1 cellular context compared by ENCODE assay signal in genomic region chr1:173714441-173714758, GRCh38.
TF ChIP-seq lines count a peak whose summit lies in the region.

No MANE protein-coding gene starts in this region.

TF ChIP-seq in H1, 55 proteins besides CTCF, POLR2A, EP300 and RAD21:
- no peak for TF ChIP-seq ATF2 (IDR thresholded peaks at IDR 0.05; ENCODE audit: low read length)
- no peak for TF ChIP-seq KDM4A (IDR thresholded peaks at IDR 0.05; ENCODE audit: low read depth, low read length, severe bottlenecking)
- TF ChIP-seq CREB1 (IDR thresholded peaks at IDR 0.05) = no peak
- no peak for TF ChIP-seq CHD2 (IDR thresholded peaks at IDR 0.05; ENCODE audit: low read length)
- TF ChIP-seq SAP30 (IDR thresholded peaks at IDR 0.05; ENCODE audit: insufficient read depth, insufficient replicate concordance, low read length) = no peak
- TF ChIP-seq SP1 (IDR thresholded peaks at IDR 0.05; ENCODE audit: low read depth, low read length) = no peak
